18 cellular contexts compared by ENCODE assay signal in the genomic region with DNA sequence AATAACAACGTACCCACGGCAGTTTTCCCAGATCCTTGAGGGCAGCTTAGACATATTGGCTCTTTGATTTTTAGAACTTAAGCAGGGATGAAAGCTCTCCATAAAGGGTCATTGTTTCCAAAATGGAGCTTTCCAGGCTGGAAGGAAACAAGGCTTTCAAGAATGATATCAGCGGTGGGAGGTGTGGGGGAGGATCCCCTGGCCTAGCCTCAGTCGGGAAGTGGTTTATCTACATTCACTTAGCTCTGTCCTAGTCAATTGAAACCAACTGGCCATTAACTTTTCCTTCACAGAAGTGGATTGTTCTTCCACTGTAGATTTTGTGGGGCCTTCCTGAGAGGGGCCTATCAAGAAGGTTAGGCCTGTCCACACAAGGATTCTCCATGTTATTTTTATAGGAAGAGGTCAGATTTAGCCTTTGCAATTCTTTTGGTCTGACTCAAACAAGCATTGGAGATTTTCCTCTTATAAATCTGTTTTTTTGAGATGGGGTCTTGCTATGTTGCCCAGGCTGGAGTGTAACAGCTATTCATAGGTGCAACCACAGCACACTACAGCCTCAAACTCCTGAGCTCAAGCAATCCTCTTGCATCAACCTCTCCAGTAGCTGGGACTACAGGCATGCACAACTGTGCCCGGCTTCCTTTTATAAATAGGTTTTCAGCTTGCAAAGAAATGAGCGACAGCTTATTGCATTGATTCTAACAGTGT.
"Had no signal": no experiment of that assay in that cellular context is flagged by ENCODE, and none has a peak within 500 bp of the region (broad histone marks: within the 10 kb centered on the region; RNA-seq: fewer than 3 reads in every experiment).

No MANE protein-coding gene starts in this region.

- H3K27me3 Mint-ChIP-seq: activated naive CD8-positive, alpha-beta T cell treated with anti-CD3 and anti-CD28 coated beads for 36 hours; stimulated activated naive CD8-positive, alpha-beta T cell treated with anti-CD3 and anti-CD28 coated beads, Interleukin-15, amount 100 ng/mL, for 72 hours had no signal

- H3K27ac ChIP-seq: dorsolateral prefrontal cortex, foreskin keratinocyte, thyroid gland, vagina had no signal

- H3K9me3 ChIP-seq: thyroid gland, vagina had no signal

- H3K36me3 ChIP-seq: thyroid gland, vagina had no signal

- H3K4me1 ChIP-seq: foreskin keratinocyte had no signal

- DNase-seq: activated CD4-positive, alpha-beta T cell treated with anti-CD3 and anti-CD28 coated beads for 1 hour; activated CD4-positive, alpha-beta T cell treated with anti-CD3 and anti-CD28 coated beads, Interleukin-2, amount 50 U/mL, for 48 hours; activated gamma-delta T cell; activated naive CD8-positive, alpha-beta T cell treated with anti-CD3 and anti-CD28 coated beads for 36 hours; activated T-cell treated with anti-CD3 and anti-CD28 coated beads, Interleukin-2, amount 50 U/mL, for 48 hours; aorta; dorsolateral prefrontal cortex; foreskin keratinocyte; kidney; stimulated activated CD4-positive, alpha-beta T cell treated with anti-CD3 and anti-CD28 coated beads, Interleukin-15, amount 100 ng/mL, for 24 hours; stimulated activated CD4-positive, alpha-beta T cell treated with anti-CD3 and anti-CD28 coated beads, Interleukin-4, amount 100 ng/mL, for 24 hours; stimulated activated naive CD8-positive, alpha-beta T cell treated with anti-CD3 and anti-CD28 coated beads, Interleukin-15, amount 100 ng/mL, for 72 hours; thyroid gland had no signal

- FAIRE-seq: bronchial epithelial cell, kidney had no signal

- H3K27me3 ChIP-seq: dorsolateral prefrontal cortex, foreskin keratinocyte, thyroid gland, vagina had no signal

- H3K27ac Mint-ChIP-seq: activated naive CD8-positive, alpha-beta T cell treated with anti-CD3 and anti-CD28 coated beads for 36 hours; stimulated activated naive CD8-positive, alpha-beta T cell treated with anti-CD3 and anti-CD28 coated beads, Interleukin-15, amount 100 ng/mL, for 72 hours had no signal

- ATAC-seq: esophagus mucosa; foreskin keratinocyte; natural killer cell treated with Interleukin-12 subunit alpha and Interleukin-12 subunit beta and Interleukin-15 and Interleukin-18, amount 100 ng/mL, for 72 hours; stimulated activated naive CD8-positive, alpha-beta T cell treated with anti-CD3 and anti-CD28 coated beads, Interleukin-15, amount 100 ng/mL, for 72 hours had no signal

- H3K9me3 Mint-ChIP-seq: activated naive CD8-positive, alpha-beta T cell treated with anti-CD3 and anti-CD28 coated beads for 36 hours; natural killer cell treated with Interleukin-12 subunit alpha and Interleukin-12 subunit beta and Interleukin-15 and Interleukin-18, amount 100 ng/mL, for 72 hours; stimulated activated naive CD8-positive, alpha-beta T cell treated with anti-CD3 and anti-CD28 coated beads, Interleukin-15, amount 100 ng/mL, for 72 hours had no signal

- H3K4me3 ChIP-seq: dorsolateral prefrontal cortex, lung, thyroid gland, vagina had no signal

- H3K36me3 Mint-ChIP-seq: activated naive CD8-positive, alpha-beta T cell treated with anti-CD3 and anti-CD28 coated beads for 36 hours; natural killer cell treated with Interleukin-12 subunit alpha and Interleukin-12 subunit beta and Interleukin-15 and Interleukin-18, amount 100 ng/mL, for 72 hours had no signal

- H3K4me3 Mint-ChIP-seq: activated naive CD8-positive, alpha-beta T cell treated with anti-CD3 and anti-CD28 coated beads for 36 hours; natural killer cell treated with Interleukin-12 subunit alpha and Interleukin-12 subunit beta and Interleukin-15 and Interleukin-18, amount 100 ng/mL, for 72 hours; stimulated activated naive CD8-positive, alpha-beta T cell treated with anti-CD3 and anti-CD28 coated beads, Interleukin-15, amount 100 ng/mL, for 72 hours had no signal
